8 cellular contexts compared by ENCODE assay signal in the genomic region with DNA sequence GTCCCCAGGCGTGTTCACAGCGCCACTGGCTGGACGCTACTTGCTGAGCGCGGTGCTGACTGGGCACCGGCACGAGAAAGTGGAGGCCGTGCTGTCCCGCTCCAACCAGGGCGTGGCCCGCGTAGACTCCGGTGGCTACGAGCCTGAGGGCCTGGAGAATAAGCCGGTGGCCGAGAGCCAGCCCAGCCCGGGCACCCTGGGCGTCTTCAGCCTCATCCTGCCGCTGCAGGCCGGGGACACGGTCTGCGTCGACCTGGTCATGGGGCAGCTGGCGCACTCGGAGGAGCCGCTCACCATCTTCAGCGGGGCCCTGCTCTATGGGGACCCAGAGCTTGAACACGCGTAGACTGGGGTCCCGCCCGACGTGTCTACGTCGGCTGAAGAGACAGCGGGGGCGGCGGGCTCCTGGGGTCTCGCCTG. TPM values are rescaled to one million over a fixed set of nuclear protein-coding genes. Genes with fewer than 3 reads are reported as not detected.
DNase-seq lines count a peak whose midpoint lies in the region; ATAC-seq, FAIRE-seq and TF ChIP-seq lines count a peak whose summit lies in the region.

No MANE protein-coding gene starts in this region.

- H4K20me1 ChIP-seq in SU-DHL-6 (ENCODE audit: low read depth, low read length): no peaks in the 10 kb centered on the region

- no peaks in the 10 kb centered on the region for H3K9me3 ChIP-seq in SU-DHL-6 (ENCODE audit: insufficient read depth, low read length)

- H3K9me2 ChIP-seq in SU-DHL-6 (replicated peaks; ENCODE audit: insufficient read depth, low read length): no peaks in the 10 kb centered on the region

- no peaks in the 10 kb centered on the region for H3K79me2 ChIP-seq in SU-DHL-6 (ENCODE audit: insufficient read depth, low read length)

- H3F3A ChIP-seq in SU-DHL-6 (ENCODE audit: insufficient read depth): 0 out of 2 replicates have a peak, but pooled peaks cover 3% of the 10 kb centered on the region

- ATAC-seq in HG03520 (IDR thresholded peaks at IDR 0.05; ENCODE audit: unreplicated experiment) (peak; percentile 7), HG02870 (IDR thresholded peaks at IDR 0.05; ENCODE audit: unreplicated experiment) (no peak)

- peak; percentile 85 for FAIRE-seq in GM12891 (lab: Jason Lieb, UNC)

- H3K4me2 ChIP-seq in SU-DHL-6 (ENCODE audit: low read depth, low read length, poor library complexity, severe bottlenecking): peak overlapping the region; percentile 75

- no peaks in the 10 kb centered on the region for H3K27me3 ChIP-seq in SU-DHL-6 (ENCODE audit: low read length)

- DNase-seq in AG09319 (ENCODE audit: extremely low read depth, low read depth) (peak; percentile 42), GM12891 (ENCODE audit: insufficient read length, low spot score) (no peak), coronary artery (ENCODE audit: low spot score) (peak; percentile 91), left kidney (ENCODE audit: low read depth, low spot score) (peak; percentile 78)
- DNase-seq in stimulated activated CD4-positive, alpha-beta T cell treated with anti-CD3 and anti-CD28 coated beads, Interleukin-2, amount 100 ng/mL, for 48 hours: peak; percentile 28 to 31

- H2AFZ ChIP-seq in SU-DHL-6 (ENCODE audit: low read depth, low read length, severe bottlenecking): peak overlapping the region; percentile 93

- peak overlapping the region; percentile 62 for H3K4me3 ChIP-seq in SU-DHL-6 (ENCODE audit: insufficient read depth, low read length, poor library complexity, severe bottlenecking)
- H3K4me3 ChIP-seq in coronary artery: peak overlapping the region; percentile 79

- H3K36me3 ChIP-seq in SU-DHL-6 (ENCODE audit: low read length): no peaks in the 10 kb centered on the region

- peak overlapping the region; percentile 69 for H3K9ac ChIP-seq in SU-DHL-6 (ENCODE audit: low read length)

- H3K27ac ChIP-seq in SU-DHL-6 (ENCODE audit: low read depth, low read length): no peak overlapping the region
- peak overlapping the region; percentile 58 to 93 for H3K27ac ChIP-seq in coronary artery

- TF ChIP-seq POLR2A in GM12891 (IDR thresholded peaks at IDR 0.05; ENCODE audit: low read depth, low read length): no peak

- peak; percentile 59 for TF ChIP-seq CTCF in AG09319 (IDR thresholded peaks at IDR 0.05; ENCODE audit: low read depth, low read length)
- TF ChIP-seq CTCF in SU-DHL-6 (IDR thresholded peaks at IDR 0.05; ENCODE audit: insufficient read depth, low read length, poor library complexity, severe bottlenecking): no peak
- TF ChIP-seq CTCF in coronary artery (IDR thresholded peaks at IDR 0.05): no peak

TF ChIP-seq in GM12891, 5 proteins besides CTCF, POLR2A, EP300 and RAD21:
- TF ChIP-seq POLR2AphosphoS5 (IDR thresholded peaks at IDR 0.05; ENCODE audit: low read depth, low read length): no peak
- no peak for TF ChIP-seq PAX5 (IDR thresholded peaks at IDR 0.05; ENCODE audit: insufficient read depth, low read length, severe bottlenecking)
- no peak for TF ChIP-seq POU2F2 (IDR thresholded peaks at IDR 0.05; ENCODE audit: low read depth, low read length)
- TF ChIP-seq SPI1 (IDR thresholded peaks at IDR 0.05; ENCODE audit: low read depth, low read length): no peak
- TF ChIP-seq TAF1 (IDR thresholded peaks at IDR 0.05; ENCODE audit: low read depth, low read length): no peak

RNA-seq across cellular contexts. Expression of a gene that starts 0.9 kb away (rescaled TPM):
- 1.6 TPM for polyA plus RNA-seq in GM12891 (2012; ENCODE audit: low read depth, missing spikeins)

RNA-seq across cellular contexts. Expression of a gene that starts 7.3 kb away (rescaled TPM):
- 0.40 TPM for polyA plus RNA-seq in GM12891 (2012; ENCODE audit: low read depth, missing spikeins)

RNA-seq across cellular contexts. Expression of a gene that starts 14.2 kb away (rescaled TPM):
- polyA plus RNA-seq in GM12891 (2012; ENCODE audit: low read depth, missing spikeins): 666 TPM

RNA-seq across cellular contexts. Expression of a gene that starts 33.2 kb away (rescaled TPM):
- 2.8 TPM for polyA plus RNA-seq in GM12891 (2012; ENCODE audit: low read depth, missing spikeins)

RNA-seq across cellular contexts. Expression of a gene that starts 34.2 kb away (rescaled TPM):
- 17.6 TPM for polyA plus RNA-seq in GM12891 (2012; ENCODE audit: low read depth, missing spikeins)
